In the genomic region with DNA sequence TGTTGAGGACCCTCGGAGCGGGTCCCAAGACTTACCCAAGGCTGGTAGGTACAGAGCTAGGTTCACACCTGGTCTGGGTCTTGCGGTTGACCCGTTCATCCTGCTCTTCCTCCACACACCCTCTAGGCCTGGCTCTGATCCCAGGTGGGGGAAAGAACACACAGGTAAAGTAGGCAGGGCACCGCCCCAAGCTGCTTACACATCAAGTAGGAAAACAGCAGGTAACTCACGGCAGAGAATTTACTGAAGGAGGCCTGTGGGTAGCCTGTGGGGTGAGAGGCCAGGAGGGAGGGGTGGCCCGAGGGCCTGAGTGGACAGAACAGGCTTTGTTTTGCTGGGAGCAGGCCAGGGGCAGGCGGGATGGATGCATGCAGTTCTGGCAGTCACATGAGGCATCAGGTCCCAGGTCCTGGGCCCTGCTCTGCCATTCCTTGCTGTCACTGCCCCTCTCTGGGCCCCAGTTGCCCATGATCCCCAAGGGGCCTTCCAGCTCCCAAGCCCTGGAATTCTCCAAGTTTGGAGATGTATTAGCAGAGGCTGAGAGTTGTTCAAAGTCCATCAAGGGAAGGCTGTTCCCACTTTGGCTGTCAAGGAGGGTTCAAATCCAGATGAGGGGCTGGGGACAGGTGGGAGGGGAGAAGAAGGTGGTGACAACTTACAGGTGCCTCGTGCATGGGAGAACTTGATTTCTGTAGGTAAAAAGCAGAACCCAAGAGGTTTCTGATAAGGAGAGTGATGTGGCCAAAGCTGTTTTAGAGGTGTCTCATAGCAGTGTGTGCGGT, we compare ENCODE assay signal across 10 cellular contexts. TPM values are rescaled to one million over a fixed set of nuclear protein-coding genes. Genes with fewer than 3 reads are reported as not detected.
A peak's percentile ranks its signal among the peaks of the same experiment; 100 is the strongest.
DNase-seq lines count a peak whose midpoint lies in the region; ATAC-seq lines count a peak whose summit lies in the region.
"Had no signal": no experiment of that assay in that cellular context is flagged by ENCODE, and none has a peak within 500 bp of the region (broad histone marks: within the 10 kb centered on the region; RNA-seq: fewer than 3 reads in every experiment).

No MANE protein-coding gene starts in this region.

- H3K27ac ChIP-seq in right cardiac atrium (ENCODE audit: low read length), result no peak overlapping the region

- 82% methylated on average over 10 of the region's 10 CpGs for WGBS in right cardiac atrium

- no peaks in the 10 kb centered on the region for H3K9me3 ChIP-seq in right cardiac atrium (ENCODE audit: control insufficient read depth, low read length)

- peaks cover 0 to 9% of the 10 kb centered on the region in 2 donors for H3K9me3 Mint-ChIP-seq in activated naive CD4-positive, alpha-beta T cell treated with anti-CD3 and anti-CD28 coated beads, Interleukin-2, amount 50 U/mL, for 72 hours

- no peaks in the 10 kb centered on the region for H3K27me3 ChIP-seq in right cardiac atrium (ENCODE audit: control insufficient read depth, insufficient read depth)

- ATAC-seq in right cardiac atrium (peak in 1 of 2 donors; percentile 9), HG03039 (IDR thresholded peaks at IDR 0.05; ENCODE audit: unreplicated experiment) (no peak), GM21717 (IDR thresholded peaks at IDR 0.05; ENCODE audit: unreplicated experiment) (no peak), HG03378 (IDR thresholded peaks at IDR 0.05; ENCODE audit: unreplicated experiment) (no peak)
- no peak for ATAC-seq in activated naive CD4-positive, alpha-beta T cell treated with anti-CD3 and anti-CD28 coated beads, Interleukin-2, amount 50 U/mL, for 72 hours

- H3K4me1 ChIP-seq in right cardiac atrium (ENCODE audit: control insufficient read depth, insufficient read depth, low read length), result peaks cover 10% of the 10 kb centered on the region

- no peak overlapping the region for H3K4me3 ChIP-seq in right cardiac atrium (ENCODE audit: low read length)

- H3K27ac Mint-ChIP-seq in activated naive CD4-positive, alpha-beta T cell treated with anti-CD3 and anti-CD28 coated beads, Interleukin-2, amount 50 U/mL, for 72 hours, result no peak overlapping the region

- peaks cover 0 to 6% of the 10 kb centered on the region in 2 donors for H3K36me3 Mint-ChIP-seq in activated naive CD4-positive, alpha-beta T cell treated with anti-CD3 and anti-CD28 coated beads, Interleukin-2, amount 50 U/mL, for 72 hours

- DNase-seq in Daoy (ENCODE audit: low read depth) (peak; percentile 1), RPMI7951 (ENCODE audit: low read depth) (peak; percentile 43), right cardiac atrium (peak; percentile 51 to 77 (median 72)), putamen (ENCODE audit: low spot score) (peak; percentile 55)
- DNase-seq in activated naive CD4-positive, alpha-beta T cell treated with anti-CD3 and anti-CD28 coated beads, Interleukin-2, amount 50 U/mL, for 72 hours (ENCODE audit: low spot score in 2 of 2), result no peak
- DNase-seq: GF-D8, NCI-H1436 treated with DMSO at 0.1 percent for 48 hours had no signal

- intact Hi-C loops in right cardiac atrium (cut with DNase I), result no loop called here

RNA-seq across cellular contexts. Expression of gene TSKU, which starts 5.7 kb away (rescaled TPM):
- 25.1 and 26.3 TPM in 2 replicates for total RNA-seq in Daoy (2014; rRNA removed; shearing (Covaris generic))
- 45.2 and 52.2 TPM in 2 replicates for total RNA-seq in RPMI7951 (2014; rRNA removed; shearing (Covaris generic))
- total RNA-seq in right cardiac atrium, result 10 to 100 TPM; 10.6 to 26.8 (median 15.3) TPM
- 14.1 TPM for polyA plus RNA-seq in right cardiac atrium
- 10 to 100 TPM in 1 of 2 donors, not detected in 1; 17.3 TPM for total RNA-seq in activated naive CD4-positive, alpha-beta T cell treated with anti-CD3 and anti-CD28 coated beads, Interleukin-2, amount 50 U/mL, for 72 hours

Comparison
In these comparisons a context has a peak if more than half of its experiments do, and no peak if none do; other contexts are left out.
1. DNase-seq: peak in Daoy (single experiment), RPMI7951 (single experiment), right cardiac atrium (3 of 3) and putamen (single experiment); none in activated naive CD4-positive, alpha-beta T cell treated with anti-CD3 and anti-CD28 coated beads, Interleukin-2, amount 50 U/mL, for 72 hours (0 of 2).